ENCODE assay signal across 19 cellular contexts in genomic region chr11:1466784-1467183, GRCh38. TPM values are rescaled to one million over a fixed set of nuclear protein-coding genes. Genes with fewer than 3 reads are reported as not detected.
DNase-seq lines count a peak whose midpoint lies in the region; ATAC-seq, FAIRE-seq and TF ChIP-seq lines count a peak whose summit lies in the region.
"Had no signal": no experiment of that assay in that cellular context is flagged by ENCODE, and none has a peak within 500 bp of the region (broad histone marks: within the 10 kb centered on the region; RNA-seq: fewer than 3 reads in every experiment).

No MANE protein-coding gene starts in this region.

- TF ChIP-seq EP300 in GM12878 (IDR thresholded peaks at IDR 0.05; ENCODE audit: borderline replicate concordance in 1 of 2, control insufficient read depth in 1 of 2, low read depth in 2 of 2, low read length in 2 of 2), result no peak

- no peak overlapping the region for H3K4me3 Mint-ChIP-seq in activated naive CD4-positive, alpha-beta T cell treated with anti-CD3 and anti-CD28 coated beads, Interleukin-2, amount 10 ng/mL, durations not matched to agents 7 days and 5 days
- H3K4me3 Mint-ChIP-seq in nephron progenitor cell, result peak overlapping the region; percentile 19
- no peak overlapping the region for H3K4me3 Mint-ChIP-seq in type B pancreatic cell
- H3K4me3 Mint-ChIP-seq: B cell had no signal

- no peaks in the 10 kb centered on the region for H3K4me1 Mint-ChIP-seq in activated naive CD4-positive, alpha-beta T cell treated with anti-CD3 and anti-CD28 coated beads, Interleukin-2, amount 10 ng/mL, durations not matched to agents 7 days and 5 days
- H3K4me1 Mint-ChIP-seq in nephron progenitor cell (peaks cover 32% of the 10 kb centered on the region), type B pancreatic cell (ENCODE audit: unreplicated experiment) (peaks cover 9% of the 10 kb centered on the region)
- H3K4me1 Mint-ChIP-seq: B cell had no signal

- POLR2A ChIA-PET in GM12878 (lab: Charles Lee), result no interaction called here

- no peak for FAIRE-seq in GM12878 (lab: Jason Lieb, UNC)
- FAIRE-seq: RCC 7860 had no signal

- H3K9me3 ChIP-seq in GM12878 (replicated peaks; ENCODE audit: control insufficient read depth, insufficient read depth, low read length), result no peaks in the 10 kb centered on the region; the same call in 2 of the 3 replicates
- H3K9me3 ChIP-seq: HAP-1 had no signal

- H4K20me1 ChIP-seq in GM12878 (ENCODE audit: control insufficient read depth, insufficient read depth), result no peaks in the 10 kb centered on the region

- TF ChIP-seq CTCF in GM12878 (IDR thresholded peaks at IDR 0.05 in 2 of 3, conservative IDR thresholded peaks at IDR 0.05 in 1 of 3; ENCODE audit: control insufficient read depth in 2 of 3, extremely low read depth in 1 of 3, insufficient read depth in 1 of 3, low read depth in 3 of 3, low read length in 3 of 3) (no peak), nephron progenitor cell (IDR thresholded peaks at IDR 0.05) (no peak), type B pancreatic cell (conservative IDR thresholded peaks at IDR 0.05) (no peak)

- DNase-seq in activated naive CD4-positive, alpha-beta T cell treated with anti-CD3 and anti-CD28 coated beads, Interleukin-2, amount 10 ng/mL, durations not matched to agents 7 days and 5 days, result no peak
- no peak for DNase-seq in activated naive CD4-positive, alpha-beta T cell (lab: John Stamatoyannopoulos, UW)
- no peak for DNase-seq in GM12878 (ENCODE audit: low read depth, low spot score)
- DNase-seq in nephron progenitor cell, result no peak
- no peak for DNase-seq in type B pancreatic cell (ENCODE audit: extremely low spot score, unreplicated experiment)
- DNase-seq in DMS114 treated with DMSO at 0.1 percent for 48 hours (lab: John Stamatoyannopoulos, UW; ENCODE audit: unreplicated experiment), result no peak
- no peak for DNase-seq in NCI-H524 treated with DMSO at 0.1 percent for 48 hours (lab: John Stamatoyannopoulos, UW)
- DNase-seq: CD4-positive, alpha-beta memory T cell; DND-41; KG1; NCI-H1105 treated with DMSO at 0.1 percent for 48 hours; NCI-H1694; NCI-H2081 treated with DMSO at 0.1 percent for 48 hours; NCI-H446 treated with DMSO at 0.1 percent for 48 hours; NK-92 treated with Interleukin-12 subunit alpha and Interleukin-12 subunit beta, amount 100 ng/mL, for 24 hours had no signal

- H3K4me1 ChIP-seq in GM12878 (ENCODE audit: control insufficient read depth, insufficient read depth, low read length), result no peaks in the 10 kb centered on the region
- H3K4me1 ChIP-seq: HAP-1 had no signal

- intact Hi-C loops in GM12878 (cut with micrococcal nuclease; ENCODE audit: unreplicated experiment), result no loop called here

- no peak overlapping the region for H2AFZ ChIP-seq in GM12878 (ENCODE audit: control insufficient read depth, low read depth, low read length)

- SMC1A ChIA-PET in GM12878 (lab: Charles Lee; ENCODE audit: uncharacterized antibody, unreplicated experiment), result interaction anchor here (0.8 to 1.2 kb wide), 2 partner anchors 14 to 108 kb away, joined by 3 read pairs; no protein-coding TSS in a partner anchor

- ATAC-seq in GM12878, result no peak
- ATAC-seq: Right ventricle myocardium inferior had no signal

- H3K9ac ChIP-seq in GM12878 (ENCODE audit: control insufficient read depth, insufficient read depth, low read length), result no peak overlapping the region

- RAD21 ChIA-PET in GM12878 (lab: Charles Lee; ENCODE audit: unreplicated experiment), result no interaction called here

- in situ Hi-C loops in GM12878 (cut with MboI), result no loop called here

- CTCF ChIA-PET in activated naive CD4-positive, alpha-beta T cell treated with anti-CD3 and anti-CD28 coated beads, Interleukin-2, amount 10 ng/mL, durations not matched to agents 7 days and 5 days (lab: Charles Lee), result no interaction called here
- CTCF ChIA-PET in GM12878 (lab: Yijun Ruan, JAX), result no interaction called here

- TSS peak; percentile 34 for BruUV-seq in GM12878 (replicated peaks; lab: Mats Ljungman, UMichigan)

- no peak overlapping the region for H3K4me2 ChIP-seq in GM12878 (ENCODE audit: control insufficient read depth, insufficient read depth)

- peaks cover 0 to 3% of the 10 kb centered on the region in 2 experiments; a peak in 2 of 4 replicates for H3K36me3 ChIP-seq in GM12878 (ENCODE audit: control insufficient read depth in 2 of 2, insufficient read depth in 2 of 2, low read length in 1 of 2)

- H3K79me2 ChIP-seq in GM12878 (ENCODE audit: control insufficient read depth, insufficient read depth, low read length), result no peaks in the 10 kb centered on the region

- no peak for TF ChIP-seq POLR2A in GM12878 (IDR thresholded peaks at IDR 0.05; ENCODE audit: low read depth, low read length)

- H3K27me3 Mint-ChIP-seq in activated naive CD4-positive, alpha-beta T cell treated with anti-CD3 and anti-CD28 coated beads, Interleukin-2, amount 10 ng/mL, durations not matched to agents 7 days and 5 days, result no peaks in the 10 kb centered on the region
- H3K27me3 Mint-ChIP-seq in nephron progenitor cell (ENCODE audit: low read depth, poor library complexity), result peaks cover 2% of the 10 kb centered on the region
- H3K27me3 Mint-ChIP-seq in type B pancreatic cell, result no peaks in the 10 kb centered on the region
- H3K27me3 Mint-ChIP-seq: B cell; CD4-positive, alpha-beta memory T cell had no signal

- 94% methylated on average over 16 of the region's 16 CpGs for WGBS in GM12878 (ENCODE audit: insufficient coverage, insufficient replicate concordance, low lambda C conversion rate, missing lambda C conversion rate)

- no peak overlapping the region for H3K27ac ChIP-seq in GM12878 (ENCODE audit: control insufficient read depth, insufficient read depth)

- no peak for TF ChIP-seq RAD21 in GM12878 (IDR thresholded peaks at IDR 0.05; ENCODE audit: insufficient read depth, low read depth, low read length)

- H3K27ac Mint-ChIP-seq in activated naive CD4-positive, alpha-beta T cell treated with anti-CD3 and anti-CD28 coated beads, Interleukin-2, amount 10 ng/mL, durations not matched to agents 7 days and 5 days, result peak overlapping the region; percentile 19
- H3K27ac Mint-ChIP-seq in nephron progenitor cell, result peak overlapping the region; percentile 44
- H3K27ac Mint-ChIP-seq in type B pancreatic cell, result peak overlapping the region; percentile 4

- H3K36me3 Mint-ChIP-seq in activated naive CD4-positive, alpha-beta T cell treated with anti-CD3 and anti-CD28 coated beads, Interleukin-2, amount 10 ng/mL, durations not matched to agents 7 days and 5 days, result peaks cover 8% of the 10 kb centered on the region
- H3K36me3 Mint-ChIP-seq in nephron progenitor cell (ENCODE audit: low read depth), result peaks cover 10% of the 10 kb centered on the region
- peaks cover 4% of the 10 kb centered on the region for H3K36me3 Mint-ChIP-seq in type B pancreatic cell

- H3K27me3 ChIP-seq in GM12878 (replicated peaks in 1 of 2; ENCODE audit: control insufficient read depth in 2 of 2, insufficient read depth in 2 of 2, low read length in 1 of 2), result no peaks in the 10 kb centered on the region

- H3K9me3 Mint-ChIP-seq in activated naive CD4-positive, alpha-beta T cell treated with anti-CD3 and anti-CD28 coated beads, Interleukin-2, amount 10 ng/mL, durations not matched to agents 7 days and 5 days, result no peaks in the 10 kb centered on the region
- H3K9me3 Mint-ChIP-seq in nephron progenitor cell (peaks cover 3% of the 10 kb centered on the region), type B pancreatic cell (no peaks in the 10 kb centered on the region)

- H3K4me3 ChIP-seq in GM12878, result no peak overlapping the region
- H3K4me3 ChIP-seq: HAP-1 had no signal

TF ChIP-seq in GM12878, 131 proteins besides CTCF, POLR2A, EP300 and RAD21 (continues in another document):
- no peak for TF ChIP-seq STAT3 (IDR thresholded peaks at IDR 0.05; ENCODE audit: low read depth, low read length)
- no peak for TF ChIP-seq CREB1 (IDR thresholded peaks at IDR 0.05; ENCODE audit: low read depth)
- TF ChIP-seq RBBP5 (conservative IDR thresholded peaks at IDR 0.05), result no peak
- no peak for TF ChIP-seq E2F8 (IDR thresholded peaks at IDR 0.05; ENCODE audit: low read depth, partially characterized antibody)
- no peak for TF ChIP-seq SRF (IDR thresholded peaks at IDR 0.05; ENCODE audit: low read depth in 2 of 2, low read length in 2 of 2)

RNA-seq across cellular contexts. Expression of gene MOB2, which starts 19.8 kb away (rescaled TPM):
- total RNA-seq in GM12878 (2013; cell fraction: nucleolus; rRNA removed), result 18.9 and 20.5 TPM in 2 replicates
- total RNA-seq in GM12878 (2014; rRNA removed) (12.2 and 12.9 TPM in 2 replicates), GM12878 (2014; rRNA removed; fragmentation: Illumina TruSeq; extraction: Trizol) (13.5 and 13.9 TPM in 2 replicates), GM12878 (2021) (15.1 and 17.3 TPM in 2 replicates), type B pancreatic cell (ENCODE audit: low replicate concordance) (39.6 and 46.8 TPM in 2 replicates)
- 5.9 TPM for polyA plus RNA-seq in GM12878 (2011; ENCODE audit: low read depth)
- polyA plus RNA-seq in GM12878 (2011; rRNA removed) (21.8 and 34.6 TPM in 2 replicates), GM12878 (2014; fragmentation: Illumina TruSeq; extraction: Trizol) (12.6 and 21.1 TPM in 2 replicates), GM12878 (2014; fragmentation: Nextera tagmentation; extraction: Ambion mirVana) (under 1 TPM; 0.10 to 0.49 TPM), GM12878 (2014; rRNA removed) (19.1 and 21.9 TPM in 2 replicates), GM12878 (2016; fragmentation: Nextera tagmentation; extraction: Ambion mirVana) (10 to 100 TPM; 15.8 to 17.6 TPM)
- polyA plus RNA-seq in GM12878 (2011; cell fraction: cytosol; rRNA removed), result 50.0 and 55.6 TPM in 2 replicates
- polyA plus RNA-seq in GM12878 (2011; cell fraction: nucleus; rRNA removed), result 52.1 and 59.3 TPM in 2 replicates
- 20.1 and 22.8 TPM in 2 replicates for polyA plus RNA-seq in GM12878 (2012)
- 30.4 and 31.2 TPM in 2 replicates for polyA minus RNA-seq in GM12878 (2011; rRNA and poly(A)+ RNA removed)
- 8.6 and 9.0 TPM in 2 replicates for polyA minus RNA-seq in GM12878 (2011; cell fraction: cytosol; rRNA and poly(A)+ RNA removed)
- polyA minus RNA-seq in GM12878 (2011; cell fraction: nucleus; rRNA and poly(A)+ RNA removed), result 11.4 and 19.9 TPM in 2 replicates
